ENCODE assay signal across 8 cellular contexts in the genomic region with DNA sequence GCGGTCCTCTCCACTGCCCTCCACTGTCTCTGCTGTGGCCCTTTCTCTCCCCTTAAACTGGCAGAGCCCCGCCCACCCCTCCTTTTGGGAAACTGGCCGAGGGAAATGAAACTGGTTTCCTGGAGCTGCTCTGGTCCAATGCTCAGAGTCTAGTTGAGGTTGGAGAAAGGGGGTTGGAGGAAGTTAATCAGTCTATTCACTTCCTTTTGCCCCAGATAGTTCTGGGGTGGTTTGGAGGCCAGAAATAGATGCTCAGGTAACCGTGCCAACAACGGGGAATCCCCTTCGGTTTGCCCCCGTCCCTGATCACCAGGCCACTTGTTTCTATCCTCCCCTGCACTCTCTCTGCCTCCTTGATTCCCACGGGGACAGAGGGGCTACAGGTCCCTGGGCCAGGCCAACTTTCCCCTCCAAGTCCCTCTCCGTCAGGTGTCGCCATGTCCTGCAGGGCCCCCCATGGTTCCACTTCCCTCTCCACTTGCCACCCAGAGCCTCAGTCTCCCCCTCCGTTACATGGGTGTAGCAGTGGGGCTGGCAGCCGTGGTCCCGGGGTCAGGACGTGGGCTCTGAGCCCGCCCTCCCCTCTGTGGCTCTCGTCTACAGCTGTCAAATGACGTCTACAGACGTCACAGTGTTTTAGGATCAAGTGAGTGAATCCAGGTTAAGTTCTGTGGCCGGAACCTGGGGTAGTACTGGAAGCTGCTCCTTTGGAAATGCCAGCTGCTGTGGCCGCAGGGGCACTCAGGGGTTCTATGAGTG. TPM values are rescaled to one million over a fixed set of nuclear protein-coding genes. Genes with fewer than 3 reads are reported as not detected.
DNase-seq lines count a peak whose midpoint lies in the region; ATAC-seq lines count a peak whose summit lies in the region.

A gene with protein sequence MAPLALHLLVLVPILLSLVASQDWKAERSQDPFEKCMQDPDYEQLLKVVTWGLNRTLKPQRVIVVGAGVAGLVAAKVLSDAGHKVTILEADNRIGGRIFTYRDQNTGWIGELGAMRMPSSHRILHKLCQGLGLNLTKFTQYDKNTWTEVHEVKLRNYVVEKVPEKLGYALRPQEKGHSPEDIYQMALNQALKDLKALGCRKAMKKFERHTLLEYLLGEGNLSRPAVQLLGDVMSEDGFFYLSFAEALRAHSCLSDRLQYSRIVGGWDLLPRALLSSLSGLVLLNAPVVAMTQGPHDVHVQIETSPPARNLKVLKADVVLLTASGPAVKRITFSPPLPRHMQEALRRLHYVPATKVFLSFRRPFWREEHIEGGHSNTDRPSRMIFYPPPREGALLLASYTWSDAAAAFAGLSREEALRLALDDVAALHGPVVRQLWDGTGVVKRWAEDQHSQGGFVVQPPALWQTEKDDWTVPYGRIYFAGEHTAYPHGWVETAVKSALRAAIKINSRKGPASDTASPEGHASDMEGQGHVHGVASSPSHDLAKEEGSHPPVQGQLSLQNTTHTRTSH (minus strand): TSS at position 25 of the 759 bp plus-strand sequence. CDS start 727 bp downstream, outside the sequence.

- H3K9me3 ChIP-seq in Karpas-422 (ENCODE audit: low read length): no peaks in the 10 kb centered on the region

- H4K20me1 ChIP-seq in Karpas-422 (ENCODE audit: insufficient read depth, low read depth, low read length): 0 out of 2 replicates have a peak, but pooled peaks cover 10% of the 10 kb centered on the region

- H3K4me1 ChIP-seq in Karpas-422 (ENCODE audit: low read length): peaks cover 11% of the 10 kb centered on the region

- no peaks in the 10 kb centered on the region for H3K36me3 ChIP-seq in Karpas-422 (ENCODE audit: insufficient read depth, low read length)

- no peak within 1 kb of the TSS for H2AFZ ChIP-seq in Karpas-422 (ENCODE audit: low read length)

- peak; percentile 55 for ATAC-seq in GM19395 (IDR thresholded peaks at IDR 0.05; ENCODE audit: unreplicated experiment)

- peaks cover 3% of the 10 kb centered on the region; the same call in 1 of the 2 replicates for H3K27me3 ChIP-seq in Karpas-422 (ENCODE audit: low read length)

- DNase-seq in AML-193 (lab: John Stamatoyannopoulos, UW) (peak; percentile 6 to 15), Karpas-422 (no peak), globus pallidus (ENCODE audit: low spot score) (peak; percentile 51), cerebellum (ENCODE audit: low spot score) (no peak), DMS 273 (lab: John Stamatoyannopoulos, UW; ENCODE audit: unreplicated experiment) (no peak)
- peak; percentile 19 to 41 for DNase-seq in activated CD8-positive, alpha-beta memory T cell treated with anti-CD3 and anti-CD28 coated beads for 1 hour (ENCODE audit: extremely low read depth in 1 of 2, low read depth in 1 of 2)
- DNase-seq in stimulated activated CD4-positive, alpha-beta T cell treated with anti-CD3 and anti-CD28 coated beads, Interleukin-1b, Interleukin-23, amount 100 ng/mL, for 4 hours (ENCODE audit: low read depth in 2 of 2): peak; percentile 45 to 49

- no peak within 1 kb of the TSS for H3K27ac ChIP-seq in Karpas-422 (ENCODE audit: low read length)

- peak within 1 kb of the TSS; percentile 19 for H3K4me2 ChIP-seq in Karpas-422 (ENCODE audit: low read depth, low read length, poor library complexity, severe bottlenecking)

- H3K79me2 ChIP-seq in Karpas-422 (ENCODE audit: low read length): no peaks in the 10 kb centered on the region

- H3K9ac ChIP-seq in Karpas-422 (ENCODE audit: low read length): no peak within 1 kb of the TSS

- no peak within 1 kb of the TSS for H3K4me3 ChIP-seq in Karpas-422 (ENCODE audit: low read length)

- no peaks in the 10 kb centered on the region for H3K9me2 ChIP-seq in Karpas-422 (replicated peaks; ENCODE audit: insufficient read depth, low read length)

RNA-seq across cellular contexts. Expression of the gene that starts here (rescaled TPM):
- not detected in 2 replicates for total RNA-seq in Karpas-422 (2014; rRNA removed; shearing (Covaris generic); ENCODE audit: low replicate concordance)
- total RNA-seq in cerebellum: 0.64 TPM

Comparison
In these comparisons a context has a peak if more than half of its experiments do, and no peak if none do; other contexts are left out.
1. DNase-seq: peak in AML-193 (2 of 2), activated CD8-positive, alpha-beta memory T cell treated with anti-CD3 and anti-CD28 coated beads for 1 hour (2 of 2), globus pallidus (single experiment) and stimulated activated CD4-positive, alpha-beta T cell treated with anti-CD3 and anti-CD28 coated beads, Interleukin-1b, Interleukin-23, amount 100 ng/mL, for 4 hours (2 of 2); none in Karpas-422 (single experiment), cerebellum (single experiment) and DMS 273 (single experiment).